27 cellular contexts compared by ENCODE assay signal in genomic region chr1:240808381-240808780, GRCh38.
"Had no signal": no experiment of that assay in that cellular context is flagged by ENCODE, and none has a peak within 500 bp of the region (broad histone marks: within the 10 kb centered on the region; RNA-seq: fewer than 3 reads in every experiment).

No MANE protein-coding gene starts in this region.

- H3K9ac ChIP-seq: neural progenitor cell, parathyroid adenoma had no signal

- H3K36me3 ChIP-seq: left ventricle myocardium inferior, neural progenitor cell, neutrophil, right atrium auricular region, right lobe of liver, stomach, thyroid gland, transverse colon, upper lobe of left lung, vagina had no signal

- H3K4me2 ChIP-seq: hepatocyte, neural progenitor cell had no signal

- DNase-seq: kidney; left ventricle myocardium inferior; mesendoderm; naive B cell; natural killer cell; nephron progenitor cell; occipital lobe; psoas muscle; right lobe of liver; stimulated activated CD4-positive, alpha-beta T cell treated with anti-CD3 and anti-CD28 coated beads, Interleukin-12 subunit alpha, Interleukin-12 subunit beta, amount 100 ng/mL, for 4 hours; stimulated activated CD4-positive, alpha-beta T cell treated with anti-CD3 and anti-CD28 coated beads, Interleukin-15, amount 100 ng/mL, for 24 hours; stimulated activated CD4-positive, alpha-beta T cell treated with anti-CD3 and anti-CD28 coated beads, Interleukin-2, amount 100 ng/mL, for 24 hours; stimulated activated CD4-positive, alpha-beta T cell treated with anti-CD3 and anti-CD28 coated beads, Interleukin-4, amount 100 ng/mL, for 1 hour; stimulated activated naive B cell treated with anti-CD40 and anti-IgM and Interleukin-4, amounts not matched to agents 10 μg/mL and 1 μg/mL and 100 μg/mL, for 72 hours; stimulated activated naive CD8-positive, alpha-beta T cell treated with anti-CD3 and anti-CD28 coated beads, Interleukin-15, Interleukin-2, amounts not matched to agents 100 U/mL and 50 U/mL, for 24 hours; stomach; testis; thyroid gland; transverse colon; upper lobe of left lung had no signal

- H3K4me3 ChIP-seq: hepatocyte, left ventricle myocardium inferior, lung, neural progenitor cell, psoas muscle, right atrium auricular region, right lobe of liver, stomach, testis, thyroid gland, transverse colon, upper lobe of left lung, vagina had no signal

- H3K9me3 ChIP-seq: left ventricle myocardium inferior, neutrophil, psoas muscle, right atrium auricular region, right lobe of liver, stomach, testis, thyroid gland, transverse colon, upper lobe of left lung, vagina had no signal

- FAIRE-seq: kidney had no signal

- H3K79me2 ChIP-seq: hepatocyte, parathyroid adenoma had no signal

- H3K27ac ChIP-seq: hepatocyte, left ventricle myocardium inferior, neural progenitor cell, neutrophil, parathyroid adenoma, psoas muscle, right atrium auricular region, right lobe of liver, stomach, testis, thyroid gland, transverse colon, upper lobe of left lung, vagina had no signal

- H3K4me1 ChIP-seq: left ventricle myocardium inferior, neural progenitor cell, parathyroid adenoma, psoas muscle, right atrium auricular region, right lobe of liver, stomach, testis, thyroid gland, transverse colon, upper lobe of left lung, vagina had no signal

- ATAC-seq: natural killer cell; psoas muscle; right lobe of liver; stimulated activated naive B cell treated with anti-CD40 and anti-IgM and Interleukin-4, amounts not matched to agents 10 μg/mL and 1 μg/mL and 100 μg/mL, for 72 hours; stimulated activated naive CD8-positive, alpha-beta T cell treated with anti-CD3 and anti-CD28 coated beads, Interleukin-15, Interleukin-2, amounts not matched to agents 100 U/mL and 50 U/mL, for 24 hours had no signal

- H3K27me3 ChIP-seq: hepatocyte, neural progenitor cell, neutrophil, right atrium auricular region, right lobe of liver, stomach, testis, thyroid gland, transverse colon, upper lobe of left lung, vagina had no signal

- H2AFZ ChIP-seq: hepatocyte, neural progenitor cell, parathyroid adenoma had no signal
